Comparison of ENCODE assay signal across 18 cellular contexts in genomic region chr1:8167936-8168335, GRCh38.
A peak's percentile ranks its signal among the peaks of the same experiment; 100 is the strongest.
DNase-seq lines count a peak whose midpoint lies in the region; ATAC-seq, FAIRE-seq and TF ChIP-seq lines count a peak whose summit lies in the region.
"Had no signal": no experiment of that assay in that cellular context is flagged by ENCODE, and none has a peak within 500 bp of the region (broad histone marks: within the 10 kb centered on the region; RNA-seq: fewer than 3 reads in every experiment).

No MANE protein-coding gene starts in this region.

- H3K36me3 ChIP-seq in PC-9 (ENCODE audit: low read depth) (no peaks in the 10 kb centered on the region), H1 (ENCODE audit: control insufficient read depth in 2 of 4, insufficient read depth in 4 of 4, low read length in 3 of 4) (no peaks in the 10 kb centered on the region)
- H3K36me3 ChIP-seq: ascending aorta, Peyer's patch had no signal

- no peak overlapping the region for H3K4me3 ChIP-seq in PC-9
- H3K4me3 ChIP-seq in H1 (ENCODE audit: extremely low read depth in 1 of 4, insufficient read depth in 2 of 4, low read depth in 3 of 4, low read length in 4 of 4) = no peak overlapping the region
- H3K4me3 ChIP-seq: ascending aorta, lung, Peyer's patch had no signal

- CTCF ChIA-PET in activated CD4-positive, alpha-beta T cell treated with anti-CD3 and anti-CD28 coated beads, Interleukin-2, amount 10 ng/mL, durations not matched to agents 7 days and 5 days (lab: Charles Lee) = interaction anchor here (1.1 to 2.0 kb wide), 2 partner anchors 15 to 25 kb away, joined by 3 to 7 read pairs; no protein-coding TSS in a partner anchor
- CTCF ChIA-PET in PC-9 (lab: Charles Lee) = no interaction called here
- CTCF ChIA-PET in H1 (lab: Charles Lee; ENCODE audit: partially characterized antibody) = interaction anchor here (0.6 to 4.0 kb wide), 9 partner anchors 13 to 407 kb away, joined by 3 to 46 read pairs (median 3); no protein-coding TSS in a partner anchor

- peak overlapping the region; percentile 98 for H4K91ac ChIP-seq in H1 (replicated peaks; ENCODE audit: insufficient read length, low read length)

- H3K4me2 ChIP-seq in PC-9 = no peak overlapping the region
- H3K4me2 ChIP-seq in H1 (ENCODE audit: insufficient read depth in 1 of 2, low read depth in 2 of 2, low read length in 2 of 2) = no peak overlapping the region; a peak in 1 of 4 replicates

- H2BK120ac ChIP-seq in H1 (replicated peaks; ENCODE audit: low read depth, low read length) = peak overlapping the region; percentile 93

- intact Hi-C loops in PC-9 (cut with micrococcal nuclease; ENCODE audit: unreplicated experiment) = no loop called here

- FAIRE-seq in H1 (lab: Jason Lieb, UNC) = no peak
- FAIRE-seq: urothelium cell line had no signal

- no peaks in the 10 kb centered on the region for H3K9me2 ChIP-seq in PC-9 (ENCODE audit: insufficient read depth)

- H3K9me3 ChIP-seq in PC-9 (ENCODE audit: insufficient read depth, low read depth) (no peaks in the 10 kb centered on the region), H1 (ENCODE audit: insufficient read depth in 2 of 2, low read depth in 1 of 2, low read length in 1 of 2) (no peaks in the 10 kb centered on the region)
- H3K9me3 ChIP-seq: ascending aorta, Peyer's patch had no signal

- no peaks in the 10 kb centered on the region for H3K23me2 ChIP-seq in H1 (ENCODE audit: low read depth, low read length)

- H3K4me1 ChIP-seq in PC-9 (replicated peaks; ENCODE audit: insufficient read depth) (peaks cover 41% of the 10 kb centered on the region), H1 (replicated peaks in 1 of 4; ENCODE audit: control insufficient read depth in 3 of 4, insufficient read depth in 4 of 4, low read length in 3 of 4) (peaks cover 12 to 18% (median 15%) of the 10 kb centered on the region in 4 experiments)

- H3K56ac ChIP-seq in H1 (replicated peaks; ENCODE audit: insufficient read length, low read depth, low read length) = peak overlapping the region; percentile 71

- no peaks in the 10 kb centered on the region for H4K20me1 ChIP-seq in PC-9 (ENCODE audit: insufficient read depth)
- H4K20me1 ChIP-seq in H1 (replicated peaks in 1 of 2; ENCODE audit: control insufficient read depth in 1 of 2, insufficient read depth in 2 of 2, low read length in 2 of 2) = no peaks in the 10 kb centered on the region

- H3K4me1 Mint-ChIP-seq in activated CD4-positive, alpha-beta T cell treated with anti-CD3 and anti-CD28 coated beads, Interleukin-2, amount 10 ng/mL, durations not matched to agents 7 days and 5 days = peaks cover 40% of the 10 kb centered on the region
- peaks cover 19% of the 10 kb centered on the region for H3K4me1 Mint-ChIP-seq in neural crest cell

- no peak for ATAC-seq in HG02588 (IDR thresholded peaks at IDR 0.05; ENCODE audit: unreplicated experiment)

- no peak overlapping the region for H2AFZ ChIP-seq in PC-9
- peak overlapping the region; percentile 58; the same call in 1 of the 2 replicates for H2AFZ ChIP-seq in H1 (ENCODE audit: low read length)

- H2BK20ac ChIP-seq in H1 (ENCODE audit: low read length) = peak overlapping the region; percentile 86; the same call in 1 of the 2 replicates

- peak overlapping the region; percentile 64 for H3K4ac ChIP-seq in H1 (replicated peaks; ENCODE audit: insufficient read length, low read depth, low read length)

- peak overlapping the region; percentile 76 for H3K27ac ChIP-seq in PC-9
- H3K27ac ChIP-seq in H1 (ENCODE audit: low read depth, low read length) = peak overlapping the region; percentile 61; the same call in 1 of the 2 replicates
- H3K27ac ChIP-seq: 22Rv1, ascending aorta had no signal

- H3K79me1 ChIP-seq in H1 (ENCODE audit: low read depth, low read length) = no peaks in the 10 kb centered on the region

- no peak overlapping the region for H3K4me3 Mint-ChIP-seq in activated CD4-positive, alpha-beta T cell treated with anti-CD3 and anti-CD28 coated beads, Interleukin-2, amount 10 ng/mL, durations not matched to agents 7 days and 5 days
- H3K4me3 Mint-ChIP-seq in neural crest cell = no peak overlapping the region
- H3K4me3 Mint-ChIP-seq: activated T-cell treated with anti-CD3 and anti-CD28 coated beads, Interleukin-2, amount 50 U/mL, for 4 hours; dendritic cell treated with granulocyte-macrophage colony-stimulating factor and Interleukin-4, amounts not matched to agents 40 ng/mL and 50 ng/mL, for 4 days; stimulated activated memory B cell treated with anti-CD40 and anti-IgM and Interleukin-4, amounts not matched to agents 10 μg/mL and 1 μg/mL and 100 μg/mL, for 72 hours had no signal

- DNase-seq in activated CD4-positive, alpha-beta T cell treated with anti-CD3 and anti-CD28 coated beads, Interleukin-2, amount 10 ng/mL, durations not matched to agents 7 days and 5 days = no peak
- no peak for DNase-seq in activated CD4-positive, alpha-beta T cell treated with anti-CD3 and anti-CD28 coated beads, Interleukin-2, amount 50 U/mL, for 1 hour
- no peak for DNase-seq in PC-9
- no peak for DNase-seq in H1 (ENCODE audit: low read depth in 1 of 2, low spot score in 2 of 2)
- DNase-seq in neural crest cell (ENCODE audit: low read depth, low spot score) = no peak
- no peak for DNase-seq in effector CD4-positive, alpha-beta T cell
- DNase-seq in ureter (ENCODE audit: low spot score) = no peak
- DNase-seq: activated CD4-positive, alpha-beta T cell treated with anti-CD3 and anti-CD28 coated beads for 1 hour; activated T-cell treated with anti-CD3 and anti-CD28 coated beads, Interleukin-2, amount 50 U/mL, for 4 hours; NCI-H446 treated with DMSO at 0.1 percent for 48 hours had no signal

- no peaks in the 10 kb centered on the region for H3K27me3 Mint-ChIP-seq in activated CD4-positive, alpha-beta T cell treated with anti-CD3 and anti-CD28 coated beads, Interleukin-2, amount 10 ng/mL, durations not matched to agents 7 days and 5 days
- H3K27me3 Mint-ChIP-seq in neural crest cell (ENCODE audit: low read depth) = no peaks in the 10 kb centered on the region

- peak overlapping the region; percentile 89 for H3K18ac ChIP-seq in H1 (ENCODE audit: extremely low read depth, low read length)

- no peak overlapping the region for H3K9ac ChIP-seq in H1 (replicated peaks in 1 of 4; ENCODE audit: extremely low read depth in 1 of 4, low read depth in 3 of 4, low read length in 3 of 4)

- no peak for TF ChIP-seq CTCF in PC-9 (conservative IDR thresholded peaks at IDR 0.05)
- no peak for TF ChIP-seq CTCF in H1 (IDR thresholded peaks at IDR 0.05; ENCODE audit: control extremely low read depth in 1 of 3, insufficient read depth in 1 of 3, low read depth in 1 of 3, low read length in 3 of 3)
- no peak for TF ChIP-seq CTCF in neural crest cell (conservative IDR thresholded peaks at IDR 0.05)

- peak overlapping the region; percentile 37 for H4K5ac ChIP-seq in H1 (ENCODE audit: insufficient read length, low read depth, low read length)

- H4K8ac ChIP-seq in H1 (ENCODE audit: extremely low read depth, insufficient read depth, low read length) = no peak overlapping the region; the same call in 1 of the 2 replicates

- peak overlapping the region; percentile 99 for H2AK5ac ChIP-seq in H1 (ENCODE audit: low read depth, low read length)

- H3K14ac ChIP-seq in H1 (ENCODE audit: insufficient read length) = no peak overlapping the region

- H3K79me2 ChIP-seq in PC-9 (ENCODE audit: low read depth) (no peaks in the 10 kb centered on the region), H1 (ENCODE audit: control insufficient read depth in 1 of 2, insufficient read depth in 2 of 2, low read length in 2 of 2) (no peaks in the 10 kb centered on the region)

- no peaks in the 10 kb centered on the region for H3K9me3 Mint-ChIP-seq in activated CD4-positive, alpha-beta T cell treated with anti-CD3 and anti-CD28 coated beads, Interleukin-2, amount 10 ng/mL, durations not matched to agents 7 days and 5 days
- no peaks in the 10 kb centered on the region for H3K9me3 Mint-ChIP-seq in neural crest cell
- H3K9me3 Mint-ChIP-seq: activated T-cell treated with anti-CD3 and anti-CD28 coated beads, Interleukin-2, amount 50 U/mL, for 4 hours; dendritic cell treated with granulocyte-macrophage colony-stimulating factor and Interleukin-4, amounts not matched to agents 40 ng/mL and 50 ng/mL, for 4 days; stimulated activated memory B cell treated with anti-CD40 and anti-IgM and Interleukin-4, amounts not matched to agents 10 μg/mL and 1 μg/mL and 100 μg/mL, for 72 hours had no signal

- H3K36me3 Mint-ChIP-seq in activated CD4-positive, alpha-beta T cell treated with anti-CD3 and anti-CD28 coated beads, Interleukin-2, amount 10 ng/mL, durations not matched to agents 7 days and 5 days (ENCODE audit: low read depth) = peaks cover 6% of the 10 kb centered on the region
- no peaks in the 10 kb centered on the region for H3K36me3 Mint-ChIP-seq in neural crest cell (ENCODE audit: low read depth)
- H3K36me3 Mint-ChIP-seq: stimulated activated memory B cell treated with anti-CD40 and anti-IgM and Interleukin-4, amounts not matched to agents 10 μg/mL and 1 μg/mL and 100 μg/mL, for 72 hours had no signal

- POLR2A ChIA-PET in activated CD4-positive, alpha-beta T cell treated with anti-CD3 and anti-CD28 coated beads, Interleukin-2, amount 10 ng/mL, durations not matched to agents 7 days and 5 days (lab: Charles Lee) = no interaction called here
- POLR2A ChIA-PET in PC-9 (lab: Charles Lee; ENCODE audit: unreplicated experiment) (no interaction called here), H1 (lab: Charles Lee; ENCODE audit: partially characterized antibody) (interaction anchor here (0.6 to 1.2 kb wide), 3 partner anchors 33 to 142 kb away, joined by 3 read pairs; partner anchors contain the start of gene ERRFI1)

- peaks cover 4% of the 10 kb centered on the region; the same call in 1 of the 2 replicates for H3F3A ChIP-seq in PC-9 (ENCODE audit: insufficient read depth, low read depth)

- H2BK5ac ChIP-seq in H1 (ENCODE audit: low read depth, low read length) = peak overlapping the region; percentile 100

- no peak for TF ChIP-seq RAD21 in H1 (IDR thresholded peaks at IDR 0.05 in 1 of 2, conservative IDR thresholded peaks at IDR 0.05 in 1 of 2; ENCODE audit: low read depth in 2 of 2, low read length in 2 of 2)

- H3K27me3 ChIP-seq in PC-9 (ENCODE audit: insufficient read depth, low read depth) (no peaks in the 10 kb centered on the region), H1 (replicated peaks in 1 of 4; ENCODE audit: control insufficient read depth in 3 of 4, extremely low read depth in 1 of 4, insufficient read depth in 3 of 4, low read length in 3 of 4) (no peaks in the 10 kb centered on the region)
- H3K27me3 ChIP-seq: ascending aorta, Peyer's patch had no signal

- peak overlapping the region; percentile 73 for H3K27ac Mint-ChIP-seq in activated CD4-positive, alpha-beta T cell treated with anti-CD3 and anti-CD28 coated beads, Interleukin-2, amount 10 ng/mL, durations not matched to agents 7 days and 5 days
- peak overlapping the region; percentile 87 for H3K27ac Mint-ChIP-seq in neural crest cell (ENCODE audit: unreplicated experiment)
- H3K27ac Mint-ChIP-seq: dendritic cell treated with granulocyte-macrophage colony-stimulating factor and Interleukin-4, amounts not matched to agents 40 ng/mL and 50 ng/mL, for 4 days; stimulated activated memory B cell treated with anti-CD40 and anti-IgM and Interleukin-4, amounts not matched to agents 10 μg/mL and 1 μg/mL and 100 μg/mL, for 72 hours had no signal

- TF ChIP-seq EP300 in H1 (IDR thresholded peaks at IDR 0.05; ENCODE audit: borderline replicate concordance in 1 of 2, low read depth in 2 of 2, low read length in 2 of 2) = no peak

- 89% methylated on average over 4 of the region's 4 CpGs; no CpG with 5 or more reads in 1 of the 2 experiments for WGBS in H1 (ENCODE audit: extremely low coverage in 1 of 2, insufficient coverage in 1 of 2, insufficient read length in 1 of 2, insufficient replicate concordance in 2 of 2, low coverage in 1 of 2, low lambda C conversion rate in 2 of 2, missing lambda C conversion rate in 1 of 2), 2 experiments

- H3K23ac ChIP-seq in H1 (ENCODE audit: insufficient read length) = no peak overlapping the region

- no TSS peak for BruUV-seq in PC-9 (replicated peaks; lab: Mats Ljungman, UMichigan)

- TF ChIP-seq POLR2A in H1 (IDR thresholded peaks at IDR 0.05; ENCODE audit: control extremely low read depth in 1 of 2, low read depth in 2 of 2, low read length in 2 of 2) = no peak

- H2BK12ac ChIP-seq in H1 (ENCODE audit: low read depth, low read length) = peak overlapping the region; percentile 100

- peak overlapping the region; percentile 5; the same call in 1 of the 2 replicates for H2BK15ac ChIP-seq in H1 (ENCODE audit: low read length)
